11 cellular contexts compared by ENCODE assay signal in the genomic region with DNA sequence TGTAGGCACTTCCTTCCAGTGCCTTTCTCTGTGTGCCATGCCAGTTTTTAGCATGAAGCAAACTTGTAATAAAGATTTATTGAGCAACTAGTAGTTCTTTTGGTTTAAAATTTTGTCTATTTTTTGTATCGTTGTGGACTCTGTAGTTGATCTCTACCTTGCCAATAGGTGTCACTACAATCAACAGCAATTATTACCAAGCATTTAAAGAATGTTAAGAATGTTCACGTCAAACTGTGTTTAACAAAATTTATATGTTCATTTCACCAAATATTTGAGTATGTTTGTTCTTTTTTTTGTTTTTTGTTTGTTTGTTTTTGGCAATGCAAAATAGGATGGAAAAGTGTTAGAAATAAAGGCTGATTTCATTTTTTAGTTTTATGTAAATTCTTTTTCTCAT.
DNase-seq lines count a peak whose midpoint lies in the region; ATAC-seq, FAIRE-seq and TF ChIP-seq lines count a peak whose summit lies in the region.
"Had no signal": no experiment of that assay in that cellular context is flagged by ENCODE, and none has a peak within 500 bp of the region (broad histone marks: within the 10 kb centered on the region; RNA-seq: fewer than 3 reads in every experiment).

No MANE protein-coding gene starts in this region.

- no peak overlapping the region for H3K4me3 ChIP-seq in GM12864 (ENCODE audit: low read depth, low read length)
- no peak overlapping the region for H3K4me3 ChIP-seq in bronchial epithelial cell (ENCODE audit: low read depth, low read length)

- H3K36me3 Mint-ChIP-seq in natural killer cell, result no peaks in the 10 kb centered on the region
- H3K36me3 Mint-ChIP-seq in T-cell, result peaks cover 8% of the 10 kb centered on the region

- no peak for ATAC-seq in natural killer cell
- no peak for ATAC-seq in T-cell (replicated peaks in 1 of 4)
- no peak for ATAC-seq in GM19452 (IDR thresholded peaks at IDR 0.05; ENCODE audit: unreplicated experiment)

- H3K4me1 Mint-ChIP-seq in natural killer cell, result no peaks in the 10 kb centered on the region
- H3K4me1 Mint-ChIP-seq in T-cell, result peaks cover 0 to 6% (median 0%) of the 10 kb centered on the region in 3 donors

- DNase-seq in GM12864 (ENCODE audit: low read depth) (no peak), LHCN-M2 (ENCODE audit: low read depth) (peak; percentile 2), bronchial epithelial cell (ENCODE audit: low read depth) (peak; percentile 38), lung microvascular endothelial cell (ENCODE audit: low read depth in 2 of 2) (peak; percentile 8 to 55), natural killer cell (no peak), T-cell (no peak)
- DNase-seq in activated CD4-positive, alpha-beta T cell treated with anti-CD3 and anti-CD28 coated beads for 4 hours, result no peak
- DNase-seq: activated CD4-positive, alpha-beta T cell treated with anti-CD3 and anti-CD28 coated beads, Interleukin-2, amount 50 U/mL, for 48 hours; cortex of kidney; NCI-H2171 treated with DMSO at 0.1 percent for 48 hours had no signal

- FAIRE-seq in bronchial epithelial cell (lab: Jason Lieb, UNC), result no peak

- POLR2A ChIA-PET in T-cell (lab: Charles Lee), result no interaction called here

- H3K4me3 Mint-ChIP-seq in natural killer cell (no peak overlapping the region), T-cell (no peak overlapping the region)

- H3K9me3 Mint-ChIP-seq in natural killer cell (peaks cover 0 to 3% of the 10 kb centered on the region in 2 donors), T-cell (peaks cover 0 to 5% (median 4%) of the 10 kb centered on the region in 3 donors)

- no peaks in the 10 kb centered on the region for H3K27me3 ChIP-seq in bronchial epithelial cell (ENCODE audit: control insufficient read depth, insufficient read depth, low read length)

- no peaks in the 10 kb centered on the region for H3K36me3 ChIP-seq in bronchial epithelial cell (ENCODE audit: control insufficient read depth, insufficient read depth, low read length)

- H3K27me3 Mint-ChIP-seq in natural killer cell (ENCODE audit: low read depth in 2 of 2) (no peaks in the 10 kb centered on the region), T-cell (no peaks in the 10 kb centered on the region)

- CTCF ChIA-PET in T-cell (lab: Charles Lee), result no interaction called here

- TF ChIP-seq CTCF in GM12864 (IDR thresholded peaks at IDR 0.05; ENCODE audit: low read depth, low read length, missing control alignments), result peak; percentile 33
- TF ChIP-seq CTCF in bronchial epithelial cell (IDR thresholded peaks at IDR 0.05; ENCODE audit: insufficient read depth, low read length, severe bottlenecking), result peak; percentile 25
- TF ChIP-seq CTCF in natural killer cell (IDR thresholded peaks at IDR 0.05), result no peak

- H3K27ac Mint-ChIP-seq in natural killer cell, result no peak overlapping the region
- no peak overlapping the region for H3K27ac Mint-ChIP-seq in T-cell

- intact Hi-C loops in natural killer cell (cut with micrococcal nuclease), result no loop called here

Comparison
In these comparisons a context has a peak if more than half of its experiments do, and no peak if none do; other contexts are left out.
1. DNase-seq: peak in LHCN-M2 (single experiment), bronchial epithelial cell (single experiment) and lung microvascular endothelial cell (2 of 2); none in GM12864 (single experiment), natural killer cell (single experiment), activated CD4-positive, alpha-beta T cell treated with anti-CD3 and anti-CD28 coated beads for 4 hours (0 of 2) and T-cell (0 of 34).